In genomic region chr3:184362668-184363540, GRCh38 we compare ENCODE assay signal across 7 cellular contexts. TPM values are rescaled to one million over a fixed set of nuclear protein-coding genes. Genes with fewer than 3 reads are reported as not detected.
DNase-seq lines count a peak whose midpoint lies in the region; ATAC-seq, FAIRE-seq and TF ChIP-seq lines count a peak whose summit lies in the region.

No MANE protein-coding gene starts in this region.

- peaks cover 25% of the 10 kb centered on the region for H4K20me1 ChIP-seq in astrocyte (ENCODE audit: insufficient read depth, low read length)

- ATAC-seq in GM18499 (IDR thresholded peaks at IDR 0.05; ENCODE audit: insufficient read depth, unreplicated experiment) (peak; percentile 85), HG02943 (IDR thresholded peaks at IDR 0.05; ENCODE audit: low read depth, unreplicated experiment) (peak; percentile 86)

- peak overlapping the region; percentile 92 for H2AFZ ChIP-seq in astrocyte (ENCODE audit: low read depth, low read length)

- peak overlapping the region; percentile 92 for H3K4me2 ChIP-seq in astrocyte (ENCODE audit: low read length)

- TF ChIP-seq CTCF in astrocyte (IDR thresholded peaks at IDR 0.05; ENCODE audit: insufficient read depth, low read depth, low read length), result peak; percentile 39

- peak overlapping the region; percentile 90 for H3K27ac ChIP-seq in astrocyte (ENCODE audit: low read depth, low read length)

- no peaks in the 10 kb centered on the region for H3K9me3 Mint-ChIP-seq in T-helper 2 cell treated with Interferon-gamma antibody and Interleukin-4, amounts not matched to agents 5 μg/mL and 100 μg/mL, for 36 hours
- no peaks in the 10 kb centered on the region for H3K9me3 Mint-ChIP-seq in astrocyte (ENCODE audit: unreplicated experiment)

- H3K27me3 ChIP-seq in astrocyte (ENCODE audit: insufficient read depth, low read length), result no peaks in the 10 kb centered on the region

- H3K36me3 ChIP-seq in astrocyte (ENCODE audit: insufficient read depth, low read length), result peaks cover 15% of the 10 kb centered on the region

- peak overlapping the region; percentile 88 for H3K9ac ChIP-seq in astrocyte (ENCODE audit: low read length)

- H3K4me3 ChIP-seq in astrocyte (ENCODE audit: insufficient read depth, low read depth, low read length), result peak overlapping the region; percentile 82

- H3K27me3 Mint-ChIP-seq in T-helper 2 cell treated with Interferon-gamma antibody and Interleukin-4, amounts not matched to agents 5 μg/mL and 100 μg/mL, for 36 hours (ENCODE audit: low read depth), result peaks cover 3% of the 10 kb centered on the region
- no peaks in the 10 kb centered on the region for H3K27me3 Mint-ChIP-seq in astrocyte (ENCODE audit: low read depth, unreplicated experiment)

- H3K4me1 ChIP-seq in astrocyte (ENCODE audit: insufficient read depth, low read length), result peaks cover 10% of the 10 kb centered on the region

- H3K4me1 Mint-ChIP-seq in T-helper 2 cell treated with Interferon-gamma antibody and Interleukin-4, amounts not matched to agents 5 μg/mL and 100 μg/mL, for 36 hours (ENCODE audit: low read depth), result peaks cover 20% of the 10 kb centered on the region
- H3K4me1 Mint-ChIP-seq in astrocyte (ENCODE audit: low read depth, unreplicated experiment), result peaks cover 17% of the 10 kb centered on the region

- DNase-seq in NCI-H187 (lab: John Stamatoyannopoulos, UW) (peak; percentile 80 to 96), astrocyte (ENCODE audit: low read depth) (peak; percentile 92), hepatic stellate cell (ENCODE audit: low spot score) (peak; percentile 97), renal cortical epithelial cell (ENCODE audit: low read depth) (peak; percentile 94)
- DNase-seq in T-helper 2 cell treated with Interferon-gamma antibody and Interleukin-4, amounts not matched to agents 5 μg/mL and 100 μg/mL, for 36 hours (ENCODE audit: low spot score), result peak; percentile 98

- peaks cover 34% of the 10 kb centered on the region for H3K79me2 ChIP-seq in astrocyte (ENCODE audit: insufficient read depth, low read length)

- peak; percentile 32 for FAIRE-seq in astrocyte (lab: Jason Lieb, UNC)

- H3K27ac Mint-ChIP-seq in T-helper 2 cell treated with Interferon-gamma antibody and Interleukin-4, amounts not matched to agents 5 μg/mL and 100 μg/mL, for 36 hours, result peak overlapping the region; percentile 98
- peak overlapping the region; percentile 97 for H3K27ac Mint-ChIP-seq in astrocyte (ENCODE audit: unreplicated experiment)

- no peaks in the 10 kb centered on the region for H3K9me3 ChIP-seq in astrocyte (ENCODE audit: insufficient read depth, low read depth, low read length)

- peaks cover 32% of the 10 kb centered on the region for H3K36me3 Mint-ChIP-seq in T-helper 2 cell treated with Interferon-gamma antibody and Interleukin-4, amounts not matched to agents 5 μg/mL and 100 μg/mL, for 36 hours (ENCODE audit: low read depth)
- peaks cover 22% of the 10 kb centered on the region for H3K36me3 Mint-ChIP-seq in astrocyte (ENCODE audit: low read depth, unreplicated experiment)

- H3K4me3 Mint-ChIP-seq in T-helper 2 cell treated with Interferon-gamma antibody and Interleukin-4, amounts not matched to agents 5 μg/mL and 100 μg/mL, for 36 hours, result peak overlapping the region; percentile 100
- H3K4me3 Mint-ChIP-seq in astrocyte (ENCODE audit: unreplicated experiment), result peak overlapping the region; percentile 97

RNA-seq across cellular contexts. Expression of gene POLR2H, which starts 1.4 kb away (rescaled TPM):
- total RNA-seq in astrocyte (63.2 and 70.3 TPM in 2 replicates), renal cortical epithelial cell (97.3 and 161 TPM in 2 replicates)

RNA-seq across cellular contexts. Expression of gene CLCN2, which starts 1.5 kb away (rescaled TPM):
- 7.4 and 9.0 TPM in 2 replicates for total RNA-seq in astrocyte
- 1.7 and 3.5 TPM in 2 replicates for total RNA-seq in renal cortical epithelial cell

RNA-seq across cellular contexts. Expression of gene THPO, which starts 15.1 kb away (rescaled TPM):
- total RNA-seq in astrocyte (0.25 and 0.46 TPM in 2 replicates), renal cortical epithelial cell (0.35 and 0.69 TPM in 2 replicates)

RNA-seq across cellular contexts. Expression of gene CHRD, which starts 16.9 kb away (rescaled TPM):
- total RNA-seq in astrocyte (3.4 and 5.6 TPM in 2 replicates), renal cortical epithelial cell (3.0 and 23.9 TPM in 2 replicates)

RNA-seq across cellular contexts. Expression of gene FAM131A, which starts 25.5 kb away (rescaled TPM):
- 12.2 TPM in 2 replicates for total RNA-seq in astrocyte
- 16.8 and 24.2 TPM in 2 replicates for total RNA-seq in renal cortical epithelial cell

Comparison
In these comparisons a context has a peak if more than half of its experiments do, and no peak if none do; other contexts are left out.
1. Peak in every context shown above with its lines: DNase-seq, ATAC-seq, H3K4me3 ChIP-seq and H3K27ac ChIP-seq.